ENCODE assay signal across 10 cellular contexts in genomic region chr18:52670903-52671302, GRCh38.
A peak's percentile ranks its signal among the peaks of the same experiment; 100 is the strongest.
DNase-seq lines count a peak whose midpoint lies in the region; ATAC-seq and TF ChIP-seq lines count a peak whose summit lies in the region.
"Had no signal": no experiment of that assay in that cellular context is flagged by ENCODE, and none has a peak within 500 bp of the region (broad histone marks: within the 10 kb centered on the region; RNA-seq: fewer than 3 reads in every experiment).

No MANE protein-coding gene starts in this region.

- H3K9me3 ChIP-seq in MM.1S (replicated peaks; ENCODE audit: insufficient read depth, low read length) = no peaks in the 10 kb centered on the region
- H3K9me3 ChIP-seq in psoas muscle = no peaks in the 10 kb centered on the region

- peak; percentile 31 for TF ChIP-seq CTCF in MM.1S (IDR thresholded peaks at IDR 0.05; ENCODE audit: low read length)
- TF ChIP-seq CTCF in VCaP (conservative IDR thresholded peaks at IDR 0.05) = peak; percentile 60
- TF ChIP-seq CTCF in psoas muscle (IDR thresholded peaks at IDR 0.05) = no peak

- H3K27me3 ChIP-seq in MM.1S (replicated peaks; ENCODE audit: insufficient read depth, low read length) (no peaks in the 10 kb centered on the region), psoas muscle (ENCODE audit: insufficient read depth in 3 of 3, low read length in 2 of 3) (no peaks in the 10 kb centered on the region)

- H3K9me2 ChIP-seq in MM.1S (replicated peaks; ENCODE audit: insufficient read depth, low read length) = no peaks in the 10 kb centered on the region

- no peak overlapping the region for H2AFZ ChIP-seq in MM.1S (ENCODE audit: low read length)

- intact Hi-C loops in psoas muscle (cut with DNase I) = no loop called here

- no peaks in the 10 kb centered on the region for H3K79me2 ChIP-seq in MM.1S (ENCODE audit: low read length)

- H3K4me3 ChIP-seq in MM.1S (ENCODE audit: low read length) (no peak overlapping the region), psoas muscle (no peak overlapping the region)

- WGBS in psoas muscle, 3 donors = 16 to 21% (median 19%) methylated on average over 3 of the region's 3 CpGs

- no peak for ATAC-seq in psoas muscle
- no peak for ATAC-seq in GM21367 (IDR thresholded peaks at IDR 0.05; ENCODE audit: unreplicated experiment)
- ATAC-seq: natural killer cell had no signal

- no peak overlapping the region for H3K27ac ChIP-seq in MM.1S (ENCODE audit: low read length)
- H3K27ac ChIP-seq in VCaP = no peak overlapping the region
- H3K27ac ChIP-seq in psoas muscle = no peak overlapping the region

- H3K4me2 ChIP-seq in MM.1S (ENCODE audit: low read depth, low read length) = no peak overlapping the region

- H3F3A ChIP-seq in MM.1S (ENCODE audit: insufficient read depth, low read length) = no peaks in the 10 kb centered on the region

- no peaks in the 10 kb centered on the region for H4K20me1 ChIP-seq in MM.1S (ENCODE audit: insufficient read depth, low read length)

- no peaks in the 10 kb centered on the region for H3K4me1 ChIP-seq in MM.1S (ENCODE audit: low read length)
- no peaks in the 10 kb centered on the region for H3K4me1 ChIP-seq in psoas muscle

- H3K9ac ChIP-seq in MM.1S (ENCODE audit: low read length) = no peak overlapping the region

- no peaks in the 10 kb centered on the region for H3K36me3 ChIP-seq in MM.1S (replicated peaks; ENCODE audit: insufficient read depth, low read length)
- H3K36me3 ChIP-seq in psoas muscle (ENCODE audit: insufficient read depth in 1 of 2, low read depth in 1 of 2) = no peaks in the 10 kb centered on the region

- DNase-seq in DMS53 treated with DMSO at 0.1 percent for 48 hours (lab: John Stamatoyannopoulos, UW; ENCODE audit: unreplicated experiment) (peak; percentile 82), MM.1S (peak; percentile 21), midbrain (lab: John Stamatoyannopoulos, UW) (peak; percentile 4), psoas muscle (no peak), NCI-H526 treated with DMSO at 0.1 percent for 48 hours (lab: John Stamatoyannopoulos, UW) (no peak), epidermal melanocyte (ENCODE audit: insufficient read length, low spot score) (no peak)
- DNase-seq: natural killer cell; stimulated activated CD8-positive, alpha-beta memory T cell treated with anti-CD3 and anti-CD28 coated beads, Interleukin-4, amount 100 ng/mL, for 48 hours had no signal

Comparison
In these comparisons a context has a peak if more than half of its experiments do, and no peak if none do; other contexts are left out.
1. DNase-seq: peak in DMS53 treated with DMSO at 0.1 percent for 48 hours (single experiment), MM.1S (single experiment) and midbrain (single experiment); none in psoas muscle (0 of 2), NCI-H526 treated with DMSO at 0.1 percent for 48 hours (single experiment) and epidermal melanocyte (single experiment).